19 cellular contexts compared by ENCODE assay signal in the genomic region with DNA sequence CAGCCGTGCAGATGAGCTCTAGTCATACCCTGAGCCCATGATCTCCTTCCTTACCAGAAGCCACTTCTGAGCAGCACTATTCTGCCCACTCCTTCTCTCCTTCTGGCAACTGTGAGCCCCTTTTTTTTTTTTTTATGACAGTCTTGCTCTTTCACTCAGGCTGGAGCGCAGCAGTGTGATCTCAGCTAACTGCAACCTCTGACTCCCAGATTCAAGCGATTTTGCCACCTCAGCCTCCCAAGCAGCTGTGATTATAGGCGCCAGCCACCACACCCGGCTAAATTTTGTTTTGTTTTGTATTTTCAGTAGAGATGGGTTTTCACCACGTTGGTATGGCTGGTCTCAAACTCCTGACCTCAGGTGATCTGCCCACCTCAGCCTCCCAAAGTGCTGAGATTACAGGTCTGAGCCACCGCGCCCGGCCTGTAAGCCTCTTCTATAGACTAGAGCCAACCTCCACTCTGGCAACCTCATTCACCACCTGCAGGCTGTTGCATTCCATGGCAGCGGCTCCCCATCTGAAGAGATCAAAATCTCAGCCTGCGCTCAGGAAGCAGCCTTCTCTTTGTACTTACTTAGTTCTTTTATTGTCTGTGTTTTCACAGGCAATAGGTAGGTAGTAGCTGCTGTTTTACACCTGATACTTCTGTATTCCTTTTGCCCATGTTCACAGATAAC. TPM values are rescaled to one million over a fixed set of nuclear protein-coding genes. Genes with fewer than 3 reads are reported as not detected.
DNase-seq lines count a peak whose midpoint lies in the region; ATAC-seq and TF ChIP-seq lines count a peak whose summit lies in the region.
"Had no signal": no experiment of that assay in that cellular context is flagged by ENCODE, and none has a peak within 500 bp of the region (broad histone marks: within the 10 kb centered on the region; RNA-seq: fewer than 3 reads in every experiment).

No MANE protein-coding gene starts in this region.

- TF ChIP-seq CTCF in MCF 10A (IDR thresholded peaks at IDR 0.05; ENCODE audit: unreplicated experiment) (no peak), WTC11 (IDR thresholded peaks at IDR 0.05) (no peak), SK-N-SH (IDR thresholded peaks at IDR 0.05) (no peak)

- no peak for TF ChIP-seq RAD21 in SK-N-SH (IDR thresholded peaks at IDR 0.05; ENCODE audit: low read length)

- H3K79me2 ChIP-seq in SK-N-SH (ENCODE audit: insufficient read depth) = no peaks in the 10 kb centered on the region

- BruUV-seq in MCF 10A (replicated peaks; lab: Mats Ljungman, UMichigan) = no TSS peak

- H3K4me1 Mint-ChIP-seq in MCF 10A (ENCODE audit: insufficient read depth, unreplicated experiment) (no peaks in the 10 kb centered on the region), WTC11 (peaks cover 25% of the 10 kb centered on the region)
- H3K4me1 Mint-ChIP-seq in stimulated activated naive CD8-positive, alpha-beta T cell treated with anti-CD3 and anti-CD28 coated beads, Interleukin-15, amount 100 ng/mL, for 72 hours = peaks cover 57% of the 10 kb centered on the region

- no peaks in the 10 kb centered on the region for H3K9me2 ChIP-seq in SK-N-SH

- TF ChIP-seq EP300 in SK-N-SH (IDR thresholded peaks at IDR 0.05; ENCODE audit: borderline replicate concordance in 1 of 2, low read depth in 1 of 2, low read length in 1 of 2) = no peak

- H3K27ac Mint-ChIP-seq in MCF 10A (ENCODE audit: low read depth, unreplicated experiment) (no peak overlapping the region), WTC11 (no peak overlapping the region)
- H3K27ac Mint-ChIP-seq in stimulated activated naive CD8-positive, alpha-beta T cell treated with anti-CD3 and anti-CD28 coated beads, Interleukin-15, amount 100 ng/mL, for 72 hours = peak overlapping the region in 1 of 2 donors; percentile 60
- H3K27ac Mint-ChIP-seq: naive B cell had no signal

- no peaks in the 10 kb centered on the region for H4K20me1 ChIP-seq in SK-N-SH (ENCODE audit: insufficient read depth)

- H3F3A ChIP-seq in SK-N-SH (replicated peaks; ENCODE audit: insufficient read depth) = peaks cover under 1% of the 10 kb centered on the region

- intact Hi-C loops in MCF 10A (cut with micrococcal nuclease) = no loop called here

- 84% methylated on average over 9 of the region's 11 CpGs for WGBS in SK-N-SH (ENCODE audit: low lambda C conversion rate)

- ATAC-seq in WTC11 (peak; percentile 98), left lobe of liver (no peak), HG02870 (IDR thresholded peaks at IDR 0.05; ENCODE audit: unreplicated experiment) (no peak)
- ATAC-seq in stimulated activated naive CD8-positive, alpha-beta T cell treated with anti-CD3 and anti-CD28 coated beads, Interleukin-15, amount 100 ng/mL, for 72 hours = peak; percentile 60

- 0 out of 4 replicates have a peak, but pooled peaks cover 0 to under 1% of the 10 kb centered on the region in 2 experiments for H3K4me1 ChIP-seq in SK-N-SH (ENCODE audit: control insufficient read depth in 1 of 2, insufficient read depth in 2 of 2, low read depth in 1 of 2, low read length in 1 of 2)
- H3K4me1 ChIP-seq: suprapubic skin had no signal

- CTCF ChIA-PET in MCF 10A (lab: Yijun Ruan, JAX) = no interaction called here
- CTCF ChIA-PET in WTC11 (lab: Charles Lee) = interaction anchor here (0.7 to 2.7 kb wide), 3 partner anchors 22 to 95 kb away, joined by 4 to 15 read pairs (median 8); no protein-coding TSS in a partner anchor
- CTCF ChIA-PET in SK-N-SH (lab: Yijun Ruan, JAX) = interaction anchor here (2.1 kb wide), 1 partner anchor 22 kb away, joined by 7 read pairs; no protein-coding TSS in a partner anchor

- H2AFZ ChIP-seq in SK-N-SH (ENCODE audit: low read depth) = no peak overlapping the region

- H3K4me3 Mint-ChIP-seq in MCF 10A (ENCODE audit: unreplicated experiment) (no peak overlapping the region), WTC11 (no peak overlapping the region)
- peak overlapping the region; percentile 30 to 35 for H3K4me3 Mint-ChIP-seq in stimulated activated naive CD8-positive, alpha-beta T cell treated with anti-CD3 and anti-CD28 coated beads, Interleukin-15, amount 100 ng/mL, for 72 hours
- H3K4me3 Mint-ChIP-seq: naive B cell had no signal

- H3K27ac ChIP-seq in SK-N-SH (ENCODE audit: low read depth in 2 of 2, low read length in 1 of 2) = no peak overlapping the region
- H3K27ac ChIP-seq: coronary artery, epithelial cell of prostate, suprapubic skin, VCaP had no signal

- no peak overlapping the region for H3K4me3 ChIP-seq in SK-N-SH (ENCODE audit: low read depth in 2 of 2, low read length in 1 of 2)
- H3K4me3 ChIP-seq: coronary artery, lung, suprapubic skin had no signal

- no peaks in the 10 kb centered on the region for H3K9me3 ChIP-seq in SK-N-SH
- H3K9me3 ChIP-seq: suprapubic skin had no signal

- H3K9ac ChIP-seq in SK-N-SH = no peak overlapping the region

- peak; percentile 11 to 76 for DNase-seq in T47D (ENCODE audit: low read depth in 1 of 2, low spot score in 1 of 2)
- no peak for DNase-seq in MCF 10A (ENCODE audit: unreplicated experiment)
- DNase-seq in WTC11 (ENCODE audit: low spot score) = peak; percentile 35
- peak; percentile 11 for DNase-seq in iPS-NIHi11 (ENCODE audit: low spot score)
- DNase-seq in stimulated activated naive CD8-positive, alpha-beta T cell treated with anti-CD3 and anti-CD28 coated beads, Interleukin-15, amount 100 ng/mL, for 72 hours = no peak
- no peak for DNase-seq in left lobe of liver (ENCODE audit: low spot score)
- no peak for DNase-seq in SK-N-SH
- DNase-seq: COR-L47, KBM-7, naive B cell, NCI-H2107, NCI-H774 had no signal

- H3K27me3 ChIP-seq in SK-N-SH (ENCODE audit: insufficient read depth) = no peaks in the 10 kb centered on the region
- H3K27me3 ChIP-seq: suprapubic skin had no signal

- no peaks in the 10 kb centered on the region for H3K36me3 ChIP-seq in SK-N-SH (replicated peaks in 1 of 2; ENCODE audit: control insufficient read depth in 1 of 2, insufficient read depth in 2 of 2, low read length in 1 of 2)
- H3K36me3 ChIP-seq: suprapubic skin had no signal

- H3K9me3 Mint-ChIP-seq in MCF 10A (ENCODE audit: unreplicated experiment) (no peaks in the 10 kb centered on the region), WTC11 (no peaks in the 10 kb centered on the region)
- H3K9me3 Mint-ChIP-seq in stimulated activated naive CD8-positive, alpha-beta T cell treated with anti-CD3 and anti-CD28 coated beads, Interleukin-15, amount 100 ng/mL, for 72 hours = no peaks in the 10 kb centered on the region
- H3K9me3 Mint-ChIP-seq: immature natural killer cell had no signal

- POLR2A ChIA-PET in MCF 10A (lab: Yijun Ruan, JAX) = no interaction called here
- POLR2A ChIA-PET in WTC11 (lab: Charles Lee) = no interaction called here
- POLR2A ChIA-PET in SK-N-SH (lab: Yijun Ruan, JAX) = no interaction called here

- H3K4me2 ChIP-seq in SK-N-SH = no peak overlapping the region

- in situ Hi-C loops in T47D (cut with HindIII; ENCODE audit: low pct_unique_long_range_greater_than_20kb, low sequenced_read_pairs) = no loop called here

- H3K27me3 Mint-ChIP-seq in MCF 10A (ENCODE audit: insufficient read depth, unreplicated experiment) (no peaks in the 10 kb centered on the region), WTC11 (ENCODE audit: low read depth) (no peaks in the 10 kb centered on the region)
- peaks cover 9% of the 10 kb centered on the region for H3K27me3 Mint-ChIP-seq in stimulated activated naive CD8-positive, alpha-beta T cell treated with anti-CD3 and anti-CD28 coated beads, Interleukin-15, amount 100 ng/mL, for 72 hours

- no peaks in the 10 kb centered on the region for H3K36me3 Mint-ChIP-seq in MCF 10A (ENCODE audit: insufficient read depth, unreplicated experiment)
- H3K36me3 Mint-ChIP-seq in WTC11 = no peaks in the 10 kb centered on the region
- H3K36me3 Mint-ChIP-seq: immature natural killer cell had no signal

TF ChIP-seq in WTC11, 78 proteins besides CTCF, POLR2A, EP300 and RAD21 (continues in another document):
- no peak for TF ChIP-seq GABPB1 (CRISPR knock-in tag; IDR thresholded peaks at IDR 0.05)
- TF ChIP-seq, protein P1, sequence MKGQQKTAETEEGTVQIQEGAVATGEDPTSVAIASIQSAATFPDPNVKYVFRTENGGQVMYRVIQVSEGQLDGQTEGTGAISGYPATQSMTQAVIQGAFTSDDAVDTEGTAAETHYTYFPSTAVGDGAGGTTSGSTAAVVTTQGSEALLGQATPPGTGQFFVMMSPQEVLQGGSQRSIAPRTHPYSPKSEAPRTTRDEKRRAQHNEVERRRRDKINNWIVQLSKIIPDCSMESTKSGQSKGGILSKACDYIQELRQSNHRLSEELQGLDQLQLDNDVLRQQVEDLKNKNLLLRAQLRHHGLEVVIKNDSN (CRISPR knock-in tag; IDR thresholded peaks at IDR 0.05) = no peak

TF ChIP-seq in SK-N-SH, 30 proteins besides CTCF, POLR2A, EP300 and RAD21 (continues in another document):
- TF ChIP-seq POLR2AphosphoS5 (IDR thresholded peaks at IDR 0.05; ENCODE audit: low read depth, low read length) (no peak), GATA2 (CRISPR knock-in tag; IDR thresholded peaks at IDR 0.05) (no peak), YY1 (IDR thresholded peaks at IDR 0.05; ENCODE audit: low read depth) (no peak), MXI1 (IDR thresholded peaks at IDR 0.05; ENCODE audit: low read depth, low read length) (no peak), FOSL2 (IDR thresholded peaks at IDR 0.05; ENCODE audit: borderline replicate concordance, low read depth) (no peak)
- TF ChIP-seq, protein P2, sequence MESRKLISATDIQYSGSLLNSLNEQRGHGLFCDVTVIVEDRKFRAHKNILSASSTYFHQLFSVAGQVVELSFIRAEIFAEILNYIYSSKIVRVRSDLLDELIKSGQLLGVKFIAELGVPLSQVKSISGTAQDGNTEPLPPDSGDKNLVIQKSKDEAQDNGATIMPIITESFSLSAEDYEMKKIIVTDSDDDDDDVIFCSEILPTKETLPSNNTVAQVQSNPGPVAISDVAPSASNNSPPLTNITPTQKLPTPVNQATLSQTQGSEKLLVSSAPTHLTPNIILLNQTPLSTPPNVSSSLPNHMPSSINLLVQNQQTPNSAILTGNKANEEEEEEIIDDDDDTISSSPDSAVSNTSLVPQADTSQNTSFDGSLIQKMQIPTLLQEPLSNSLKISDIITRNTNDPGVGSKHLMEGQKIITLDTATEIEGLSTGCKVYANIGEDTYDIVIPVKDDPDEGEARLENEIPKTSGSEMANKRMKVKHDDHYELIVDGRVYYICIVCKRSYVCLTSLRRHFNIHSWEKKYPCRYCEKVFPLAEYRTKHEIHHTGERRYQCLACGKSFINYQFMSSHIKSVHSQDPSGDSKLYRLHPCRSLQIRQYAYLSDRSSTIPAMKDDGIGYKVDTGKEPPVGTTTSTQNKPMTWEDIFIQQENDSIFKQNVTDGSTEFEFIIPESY (IDR thresholded peaks at IDR 0.05; ENCODE audit: borderline replicate concordance, low read depth) = no peak

RNA-seq across cellular contexts. Expression of a gene that starts 34.8 kb away (rescaled TPM):
- total RNA-seq in MCF 10A (2022) (66.0 and 81.6 TPM in 2 replicates), WTC11 (2021) (23.1 to 28.1 TPM (median 26.6 TPM) in 3 replicates), left lobe of liver (27.8 TPM)
- polyA plus RNA-seq in SK-N-SH (2012; rRNA removed) = 21.4 and 25.5 TPM in 2 replicates
- polyA plus RNA-seq in SK-N-SH (2012; cell fraction: cytosol; rRNA removed) = 28.9 and 33.1 TPM in 2 replicates
- 10.2 and 18.6 TPM in 2 replicates for polyA plus RNA-seq in SK-N-SH (2012; cell fraction: nucleus; rRNA removed)

RNA-seq across cellular contexts. Expression of a gene that starts 40.1 kb away (rescaled TPM):
- total RNA-seq in MCF 10A (2022) (60.5 and 72.6 TPM in 2 replicates), WTC11 (2021) (57.7 to 64.1 TPM (median 59.0 TPM) in 3 replicates), left lobe of liver (10.7 TPM)
- 12.5 and 15.1 TPM in 2 replicates for polyA plus RNA-seq in SK-N-SH (2012; rRNA removed)
- 11.8 and 14.2 TPM in 2 replicates for polyA plus RNA-seq in SK-N-SH (2012; cell fraction: cytosol; rRNA removed)
- polyA plus RNA-seq in SK-N-SH (2012; cell fraction: nucleus; rRNA removed) = 32.1 and 53.6 TPM in 2 replicates

Comparison
In these comparisons a context has a peak if more than half of its experiments do, and no peak if none do; other contexts are left out.
1. DNase-seq: peak in T47D (2 of 2), WTC11 (single experiment) and iPS-NIHi11 (single experiment); none in MCF 10A (single experiment), stimulated activated naive CD8-positive, alpha-beta T cell treated with anti-CD3 and anti-CD28 coated beads, Interleukin-15, amount 100 ng/mL, for 72 hours (0 of 2), left lobe of liver (single experiment) and SK-N-SH (single experiment).
2. H3K4me3 Mint-ChIP-seq: peak in stimulated activated naive CD8-positive, alpha-beta T cell treated with anti-CD3 and anti-CD28 coated beads, Interleukin-15, amount 100 ng/mL, for 72 hours (2 of 2); none in MCF 10A (single experiment) and WTC11 (single experiment).
3. ATAC-seq: peak in WTC11 (single experiment) and stimulated activated naive CD8-positive, alpha-beta T cell treated with anti-CD3 and anti-CD28 coated beads, Interleukin-15, amount 100 ng/mL, for 72 hours (single experiment); none in left lobe of liver (single experiment) and HG02870 (single experiment).